In genomic region chr18:58525928-58526424, GRCh38 we compare ENCODE assay signal across 9 cellular contexts.
DNase-seq lines count a peak whose midpoint lies in the region; ATAC-seq, FAIRE-seq and TF ChIP-seq lines count a peak whose summit lies in the region.
"Had no signal": no experiment of that assay in that cellular context is flagged by ENCODE, and none has a peak within 500 bp of the region (broad histone marks: within the 10 kb centered on the region; RNA-seq: fewer than 3 reads in every experiment).

No MANE protein-coding gene starts in this region.

- H3K4me3 ChIP-seq in kidney (ENCODE audit: low read length in 2 of 2) = peak overlapping the region in 1 of 2 donors; percentile 8

- intact Hi-C loops in kidney (cut with DNase I) = loop anchor here (5.0 kb wide), 1 partner anchor 236 kb away; no protein-coding TSS in a partner anchor
- intact Hi-C loops in CD4-positive, alpha-beta T cell (cut with DNase I, micrococcal nuclease) = loop anchor here (5.0 to 10.0 kb wide), 2 partner anchors 541 to 549 kb away; no protein-coding TSS in a partner anchor

- H3K27me3 Mint-ChIP-seq in CD4-positive, alpha-beta T cell = peaks cover 9% of the 10 kb centered on the region
- peaks cover 2% of the 10 kb centered on the region for H3K27me3 Mint-ChIP-seq in glutamatergic neuron (ENCODE audit: unreplicated experiment)

- no peak overlapping the region for H3K27ac Mint-ChIP-seq in CD4-positive, alpha-beta T cell
- H3K27ac Mint-ChIP-seq in glutamatergic neuron (ENCODE audit: unreplicated experiment) = no peak overlapping the region

- no peak for TF ChIP-seq CTCF in kidney (IDR thresholded peaks at IDR 0.05; ENCODE audit: borderline replicate concordance, extremely low read depth, insufficient read depth)
- TF ChIP-seq CTCF in CD4-positive, alpha-beta T cell (IDR thresholded peaks at IDR 0.05) = no peak
- no peak for TF ChIP-seq CTCF in glutamatergic neuron (IDR thresholded peaks at IDR 0.05; ENCODE audit: partially characterized antibody, unreplicated experiment)

- H3K36me3 Mint-ChIP-seq in CD4-positive, alpha-beta T cell (ENCODE audit: low read depth) = no peaks in the 10 kb centered on the region
- H3K36me3 Mint-ChIP-seq in glutamatergic neuron (ENCODE audit: unreplicated experiment) = no peaks in the 10 kb centered on the region

- POLR2A ChIA-PET in CD4-positive, alpha-beta T cell (lab: Charles Lee) = no interaction called here

- no peaks in the 10 kb centered on the region for H3K36me3 ChIP-seq in kidney (ENCODE audit: control insufficient read depth in 1 of 2, insufficient read depth in 2 of 2, low read length in 2 of 2)

- DNase-seq in GM18507 (ENCODE audit: extremely low spot score, insufficient read length, low read depth) (no peak), kidney (no peak), glutamatergic neuron (no peak), NCI-H128 (lab: John Stamatoyannopoulos, UW; ENCODE audit: unreplicated experiment) (no peak)
- no peak for DNase-seq in CD4-positive, alpha-beta T cell
- no peak for DNase-seq in stimulated activated CD4-positive, alpha-beta T cell treated with anti-CD3 and anti-CD28 coated beads, Interleukin-15, amount 100 ng/mL, for 24 hours
- DNase-seq: NCI-H1092 had no signal

- FAIRE-seq in GM18507 (lab: Jason Lieb, UNC) (peak; percentile 94), kidney (lab: Jason Lieb, UNC) (no peak)

- peak; percentile 42 for ATAC-seq in GM21423 (IDR thresholded peaks at IDR 0.05; ENCODE audit: unreplicated experiment)
- ATAC-seq in HG03378 (IDR thresholded peaks at IDR 0.05; ENCODE audit: unreplicated experiment) = peak; percentile 58
- no peak for ATAC-seq in CD4-positive, alpha-beta T cell (ENCODE audit: poor library complexity)

- H3K4me3 Mint-ChIP-seq in CD4-positive, alpha-beta T cell = no peak overlapping the region
- H3K4me3 Mint-ChIP-seq in glutamatergic neuron (ENCODE audit: unreplicated experiment) = no peak overlapping the region

- no peak overlapping the region for H3K9ac ChIP-seq in kidney (ENCODE audit: low read length in 2 of 2)

- peaks cover 5% of the 10 kb centered on the region for H3K4me1 Mint-ChIP-seq in CD4-positive, alpha-beta T cell (ENCODE audit: low read depth)
- no peaks in the 10 kb centered on the region for H3K4me1 Mint-ChIP-seq in glutamatergic neuron (ENCODE audit: low read depth, unreplicated experiment)

- no peaks in the 10 kb centered on the region for H3K9me3 Mint-ChIP-seq in CD4-positive, alpha-beta T cell
- H3K9me3 Mint-ChIP-seq in glutamatergic neuron (ENCODE audit: unreplicated experiment) = peaks cover 3% of the 10 kb centered on the region

- no peaks in the 10 kb centered on the region for H3K27me3 ChIP-seq in CD4-positive, alpha-beta T cell (ENCODE audit: control insufficient read depth, insufficient read depth, low read length)

- H3K9me3 ChIP-seq in kidney (ENCODE audit: control insufficient read depth in 1 of 2, low read length in 2 of 2) = no peaks in the 10 kb centered on the region
- no peaks in the 10 kb centered on the region for H3K9me3 ChIP-seq in CD4-positive, alpha-beta T cell (ENCODE audit: control insufficient read depth, low read length)

- peak overlapping the region; percentile 66 to 81 for H3K27ac ChIP-seq in kidney (ENCODE audit: low read depth in 2 of 2, low read length in 2 of 2)
- H3K27ac ChIP-seq in CD4-positive, alpha-beta T cell (ENCODE audit: low read depth, low read length) = no peak overlapping the region

- peaks cover 7 to 15% of the 10 kb centered on the region in 2 donors for H3K4me1 ChIP-seq in kidney (ENCODE audit: control insufficient read depth in 1 of 2, insufficient read depth in 1 of 2, low read depth in 1 of 2, low read length in 2 of 2)

- CTCF ChIA-PET in CD4-positive, alpha-beta T cell (lab: Charles Lee) = interaction anchor here (0.6 to 5.5 kb wide), 2 partner anchors 25 to 239 kb away, joined by 4 to 75 read pairs; no protein-coding TSS in a partner anchor
